In the genomic region with DNA sequence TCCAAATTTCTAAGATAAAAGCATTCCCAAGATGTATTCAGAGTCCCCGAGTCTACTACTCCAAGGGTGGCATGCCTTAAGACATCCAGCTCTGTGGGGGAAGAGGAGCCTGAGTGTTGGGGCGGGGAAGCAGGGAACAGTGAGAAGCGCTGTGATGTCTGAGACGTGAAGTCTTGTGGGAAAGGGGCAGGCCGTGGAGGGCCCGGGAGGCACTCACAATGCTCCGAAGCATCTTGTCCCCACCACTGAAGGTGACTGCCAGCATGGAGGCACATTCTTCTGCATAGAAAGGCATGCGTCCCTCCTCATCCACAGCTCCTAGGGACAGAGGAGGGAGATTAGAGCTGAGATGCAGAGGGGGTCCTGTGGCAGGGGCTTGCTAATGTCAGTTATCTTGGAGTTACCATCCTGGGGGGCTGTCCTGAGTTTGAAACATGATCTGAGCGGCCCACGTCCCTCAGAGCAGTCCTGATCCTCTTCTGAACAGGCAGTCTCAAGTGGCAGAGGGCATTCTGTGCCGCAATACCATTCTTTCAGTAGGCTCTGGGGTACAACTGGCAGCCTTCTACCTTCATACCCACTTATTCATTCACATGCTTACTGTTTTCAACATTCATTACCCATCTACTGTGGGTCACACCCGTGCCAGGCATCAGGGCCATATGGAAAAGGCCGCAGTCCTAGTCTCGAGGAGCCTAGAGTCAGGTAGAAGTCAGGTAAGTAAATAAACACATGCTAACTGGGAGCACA, we compare ENCODE assay signal across 16 cellular contexts. TPM values are rescaled to one million over a fixed set of nuclear protein-coding genes. Genes with fewer than 3 reads are reported as not detected.
DNase-seq lines count a peak whose midpoint lies in the region; ATAC-seq and TF ChIP-seq lines count a peak whose summit lies in the region.
"Had no signal": no experiment of that assay in that cellular context is flagged by ENCODE, and none has a peak within 500 bp of the region (broad histone marks: within the 10 kb centered on the region; RNA-seq: fewer than 3 reads in every experiment).

No MANE protein-coding gene starts in this region.

- peaks cover 11% of the 10 kb centered on the region for H3K36me3 Mint-ChIP-seq in natural killer cell treated with Interleukin-12 subunit alpha and Interleukin-12 subunit beta and Interleukin-15 and Interleukin-18, amount 100 ng/mL, for 72 hours
- H3K36me3 Mint-ChIP-seq in natural killer cell: no peaks in the 10 kb centered on the region

- H3K27me3 ChIP-seq in right atrium auricular region (no peaks in the 10 kb centered on the region), rectal smooth muscle tissue (ENCODE audit: control insufficient read depth, insufficient read depth, low read length) (no peaks in the 10 kb centered on the region)

- H3K4me1 Mint-ChIP-seq in natural killer cell treated with Interleukin-12 subunit alpha and Interleukin-12 subunit beta and Interleukin-15 and Interleukin-18, amount 100 ng/mL, for 72 hours (ENCODE audit: low read depth in 2 of 2): peaks cover 12 to 24% of the 10 kb centered on the region in 2 donors
- peaks cover 14 to 30% of the 10 kb centered on the region in 2 donors for H3K4me1 Mint-ChIP-seq in natural killer cell

- intact Hi-C loops in natural killer cell (cut with micrococcal nuclease): loop anchor here (10.0 kb wide), 1 partner anchor 338 kb away; no protein-coding TSS in a partner anchor

- no peak overlapping the region for H3K4me3 Mint-ChIP-seq in natural killer cell treated with Interleukin-12 subunit alpha and Interleukin-12 subunit beta and Interleukin-15 and Interleukin-18, amount 100 ng/mL, for 72 hours
- H3K4me3 Mint-ChIP-seq in natural killer cell: no peak overlapping the region
- H3K4me3 Mint-ChIP-seq: activated CD8-positive, alpha-beta T cell treated with anti-CD3 and anti-CD28 coated beads for 36 hours had no signal

- TF ChIP-seq CTCF in natural killer cell (IDR thresholded peaks at IDR 0.05) (no peak), right atrium auricular region (IDR thresholded peaks at IDR 0.05) (no peak)

- peaks cover 0 to 48% of the 10 kb centered on the region in 2 donors for H3K4me1 ChIP-seq in right atrium auricular region
- H3K4me1 ChIP-seq in rectal smooth muscle tissue (ENCODE audit: control insufficient read depth, insufficient read depth, low read length): peaks cover 54% of the 10 kb centered on the region

- peaks cover 61% of the 10 kb centered on the region for H3K36me3 ChIP-seq in right atrium auricular region
- H3K36me3 ChIP-seq in rectal smooth muscle tissue (ENCODE audit: control insufficient read depth, insufficient read depth, low read length): peaks cover 33% of the 10 kb centered on the region

- no peak overlapping the region for H3K4me3 ChIP-seq in right atrium auricular region
- H3K4me3 ChIP-seq in rectal smooth muscle tissue (ENCODE audit: low read length): no peak overlapping the region

- H3K27ac ChIP-seq in right atrium auricular region (peak overlapping the region; percentile 84 to 95), rectal smooth muscle tissue (ENCODE audit: low read depth, low read length) (peak overlapping the region; percentile 99)

- H3K9me3 ChIP-seq in right atrium auricular region: no peaks in the 10 kb centered on the region

- H3K9me3 Mint-ChIP-seq in natural killer cell treated with Interleukin-12 subunit alpha and Interleukin-12 subunit beta and Interleukin-15 and Interleukin-18, amount 100 ng/mL, for 72 hours: no peaks in the 10 kb centered on the region
- H3K9me3 Mint-ChIP-seq in natural killer cell: no peaks in the 10 kb centered on the region
- H3K9me3 Mint-ChIP-seq: activated CD8-positive, alpha-beta T cell treated with anti-CD3 and anti-CD28 coated beads for 36 hours; activated T-helper 2 cell treated with anti-CD3 and anti-CD28 coated beads, Interferon-gamma antibody, Interleukin-2, Interleukin-4, amounts not matched to agents 10 μg/mL and 5 μg/mL and 100 μg/mL, durations not matched to agents 14 hours and 24 hours and 36 hours had no signal

- H3K27ac Mint-ChIP-seq in natural killer cell treated with Interleukin-12 subunit alpha and Interleukin-12 subunit beta and Interleukin-15 and Interleukin-18, amount 100 ng/mL, for 72 hours: no peak overlapping the region
- no peak overlapping the region for H3K27ac Mint-ChIP-seq in natural killer cell
- H3K27ac Mint-ChIP-seq: activated CD8-positive, alpha-beta T cell treated with anti-CD3 and anti-CD28 coated beads for 36 hours; activated T-helper 2 cell treated with anti-CD3 and anti-CD28 coated beads, Interferon-gamma antibody, Interleukin-2, Interleukin-4, amounts not matched to agents 10 μg/mL and 5 μg/mL and 100 μg/mL, durations not matched to agents 14 hours and 24 hours and 36 hours had no signal

- no peak for ATAC-seq in natural killer cell treated with Interleukin-12 subunit alpha and Interleukin-12 subunit beta and Interleukin-15 and Interleukin-18, amount 100 ng/mL, for 72 hours
- no peak for ATAC-seq in natural killer cell
- ATAC-seq in GM18870 (IDR thresholded peaks at IDR 0.05; ENCODE audit: unreplicated experiment): no peak
- ATAC-seq: activated CD8-positive, alpha-beta T cell treated with anti-CD3 and anti-CD28 coated beads for 36 hours had no signal

- no peak overlapping the region for H3K9ac ChIP-seq in rectal smooth muscle tissue (ENCODE audit: low read length)

- no peaks in the 10 kb centered on the region for H3K27me3 Mint-ChIP-seq in natural killer cell treated with Interleukin-12 subunit alpha and Interleukin-12 subunit beta and Interleukin-15 and Interleukin-18, amount 100 ng/mL, for 72 hours
- no peaks in the 10 kb centered on the region for H3K27me3 Mint-ChIP-seq in natural killer cell (ENCODE audit: low read depth in 2 of 2)
- H3K27me3 Mint-ChIP-seq: activated CD8-positive, alpha-beta T cell treated with anti-CD3 and anti-CD28 coated beads for 36 hours had no signal

- peak; percentile 22 for DNase-seq in natural killer cell treated with Interleukin-12 subunit alpha and Interleukin-12 subunit beta and Interleukin-15 and Interleukin-18, amount 100 ng/mL, for 72 hours (ENCODE audit: low spot score)
- DNase-seq in natural killer cell: no peak
- DNase-seq in right atrium auricular region (ENCODE audit: low spot score): no peak
- no peak for DNase-seq in stimulated activated CD4-positive, alpha-beta T cell treated with anti-CD3 and anti-CD28 coated beads, Interleukin-15, amount 100 ng/mL, for 24 hours
- DNase-seq in NCI-H526 (lab: John Stamatoyannopoulos, UW): no peak
- DNase-seq in stimulated activated naive CD4-positive, alpha-beta T cell (lab: John Stamatoyannopoulos, UW): no peak
- DNase-seq: activated CD8-positive, alpha-beta T cell treated with anti-CD3 and anti-CD28 coated beads for 36 hours; AML-193; dermis blood vessel endothelial cell; GOT3; NCI-H1092; occipital lobe; stimulated activated naive CD4-positive, alpha-beta T cell treated with Interleukin-2 at 50 U/mL for 16 hours had no signal

RNA-seq across cellular contexts. Expression of a gene that starts 8.7 kb away (rescaled TPM):
- total RNA-seq in natural killer cell treated with Interleukin-12 subunit alpha and Interleukin-12 subunit beta and Interleukin-15 and Interleukin-18, amount 100 ng/mL, for 72 hours: 100 to 1,000 TPM; 140 to 206 TPM
- total RNA-seq in natural killer cell (100 to 1,000 TPM; 397 to 471 (median 441) TPM), right atrium auricular region (10 to 100 TPM; 25.3 to 32.8 TPM)

RNA-seq across cellular contexts. Expression of a gene that starts 9.3 kb away (rescaled TPM):
- 10 to 100 TPM; 18.9 to 21.6 TPM for total RNA-seq in natural killer cell treated with Interleukin-12 subunit alpha and Interleukin-12 subunit beta and Interleukin-15 and Interleukin-18, amount 100 ng/mL, for 72 hours
- 10 to 100 TPM; 13.7 to 20.7 (median 17.3) TPM for total RNA-seq in natural killer cell
- 10 to 100 TPM; 11.0 to 11.5 TPM for total RNA-seq in right atrium auricular region

RNA-seq across cellular contexts. Expression of a gene that starts 24.0 kb away (rescaled TPM):
- 1 to 10 TPM; 4.8 to 7.4 TPM for total RNA-seq in natural killer cell treated with Interleukin-12 subunit alpha and Interleukin-12 subunit beta and Interleukin-15 and Interleukin-18, amount 100 ng/mL, for 72 hours
- 10 to 100 TPM in 1 of 3 donors, 1 to 10 TPM in 2; 8.2 to 18.0 (median 8.3) TPM for total RNA-seq in natural killer cell
- 1,000 to 10,000 TPM in 1 of 2 donors, 100 to 1,000 TPM in 1; 442 to 1,859 TPM for total RNA-seq in right atrium auricular region

RNA-seq across cellular contexts. Expression of a gene that starts 44.6 kb away (rescaled TPM):
- total RNA-seq in natural killer cell treated with Interleukin-12 subunit alpha and Interleukin-12 subunit beta and Interleukin-15 and Interleukin-18, amount 100 ng/mL, for 72 hours: 10 to 100 TPM; 23.1 to 30.3 TPM
- total RNA-seq in natural killer cell: 100 to 1,000 TPM in 1 of 3 donors, 10 to 100 TPM in 2; 80.0 to 111 (median 82.0) TPM
- 10 to 100 TPM; 19.1 to 33.0 TPM for total RNA-seq in right atrium auricular region

Comparison
In these comparisons a context has a peak if more than half of its experiments do, and no peak if none do; other contexts are left out.
1. RNA of a gene that starts 8.7 kb away (total RNA-seq): 397 to 471 TPM in natural killer cell and 140 to 206 TPM in natural killer cell treated with Interleukin-12 subunit alpha and Interleukin-12 subunit beta and Interleukin-15 and Interleukin-18, amount 100 ng/mL, for 72 hours; 25.3 to 32.8 TPM in right atrium auricular region; every median in the first group is over 4 times any median in the second.
2. RNA of a gene that starts 24.0 kb away (total RNA-seq): 442 to 1,859 TPM in right atrium auricular region; 8.2 to 18.0 TPM in natural killer cell and 4.8 to 7.4 TPM in natural killer cell treated with Interleukin-12 subunit alpha and Interleukin-12 subunit beta and Interleukin-15 and Interleukin-18, amount 100 ng/mL, for 72 hours; every median in the first group is over 10 times any median in the second.